24 cellular contexts compared by ENCODE assay signal in genomic region chr2:42201228-42201855, GRCh38. TPM values are rescaled to one million over a fixed set of nuclear protein-coding genes. Genes with fewer than 3 reads are reported as not detected.
DNase-seq lines count a peak whose midpoint lies in the region; ATAC-seq, FAIRE-seq and TF ChIP-seq lines count a peak whose summit lies in the region.
"Had no signal": no experiment of that assay in that cellular context is flagged by ENCODE, and none has a peak within 500 bp of the region (broad histone marks: within the 10 kb centered on the region; RNA-seq: fewer than 3 reads in every experiment).

No MANE protein-coding gene starts in this region.

- no peak overlapping the region for H3K14ac ChIP-seq in mesenchymal stem cell (ENCODE audit: low read length in 2 of 2)

- no peak overlapping the region for H2AK5ac ChIP-seq in mesenchymal stem cell (ENCODE audit: low read length, severe bottlenecking)

- intact Hi-C loops in HepG2 (cut with micrococcal nuclease; ENCODE audit: unreplicated experiment) = loop anchor here (5.0 kb wide), 1 partner anchor 36 kb away; no protein-coding TSS in a partner anchor
- intact Hi-C loops in right lobe of liver (cut with DNase I) = no loop called here

- DNase-seq in HepG2 (ENCODE audit: low spot score) (no peak), right lobe of liver (no peak), brain microvascular endothelial cell (no peak), mesenchymal stem cell (peak; percentile 50), G401 (ENCODE audit: low spot score) (no peak), COLO668 (lab: John Stamatoyannopoulos, UW; ENCODE audit: unreplicated experiment) (no peak), foreskin keratinocyte (no peak)
- DNase-seq: COR-L47, DMS79, H9, HFFc6, NCI-H1105 treated with DMSO at 0.1 percent for 48 hours, NCI-H2029 treated with DMSO at 0.1 percent for 48 hours, NCI-H345, NCI-H524, NCI-H82, OCI-M1 had no signal

- H3K4me3 ChIP-seq in HepG2 (replicated peaks in 1 of 3; ENCODE audit: insufficient read depth in 1 of 3, low read depth in 2 of 3, low read length in 3 of 3) (no peak overlapping the region), right lobe of liver (no peak overlapping the region), brain microvascular endothelial cell (ENCODE audit: low read depth, low read length) (no peak overlapping the region), mesenchymal stem cell (ENCODE audit: insufficient read depth in 1 of 2, low read depth in 1 of 2, low read length in 2 of 2) (no peak overlapping the region)
- H3K4me3 ChIP-seq: GM23248 had no signal

- H3K27ac ChIP-seq in HepG2 (ENCODE audit: extremely low read length, insufficient read depth, low read length) (peak overlapping the region; percentile 20), right lobe of liver (no peak overlapping the region), brain microvascular endothelial cell (peak overlapping the region; percentile 2), mesenchymal stem cell (ENCODE audit: low read length, poor library complexity, severe bottlenecking) (no peak overlapping the region), foreskin keratinocyte (no peak overlapping the region)
- H3K27ac ChIP-seq: 22Rv1 had no signal

- no peak overlapping the region for H3K4me3 Mint-ChIP-seq in stimulated activated memory B cell treated with anti-CD40 and anti-IgM and Interleukin-4, amounts not matched to agents 10 μg/mL and 1 μg/mL and 100 μg/mL, for 72 hours
- H3K4me3 Mint-ChIP-seq: CD14-positive monocyte, H9 had no signal

- H3K9ac ChIP-seq in HepG2 (ENCODE audit: insufficient read depth, low read depth, low read length) (no peak overlapping the region), mesenchymal stem cell (ENCODE audit: low read length) (no peak overlapping the region)
- H3K9ac ChIP-seq: GM23248 had no signal

- peak overlapping the region; percentile 16 for H3K27ac Mint-ChIP-seq in stimulated activated memory B cell treated with anti-CD40 and anti-IgM and Interleukin-4, amounts not matched to agents 10 μg/mL and 1 μg/mL and 100 μg/mL, for 72 hours

- H3K79me2 ChIP-seq in HepG2 (ENCODE audit: insufficient read depth, low read length) = peaks cover 98% of the 10 kb centered on the region

- no peak overlapping the region for H2BK5ac ChIP-seq in mesenchymal stem cell (ENCODE audit: low read depth, low read length, poor library complexity, severe bottlenecking)

- peaks cover 5 to 29% of the 10 kb centered on the region in 2 experiments for H3K36me3 ChIP-seq in HepG2 (replicated peaks in 1 of 2; ENCODE audit: control insufficient read depth in 1 of 2, insufficient read depth in 2 of 2, low read length in 2 of 2)
- H3K36me3 ChIP-seq in right lobe of liver = no peaks in the 10 kb centered on the region
- no peaks in the 10 kb centered on the region for H3K36me3 ChIP-seq in brain microvascular endothelial cell (replicated peaks)
- H3K36me3 ChIP-seq in mesenchymal stem cell (ENCODE audit: control insufficient read depth in 1 of 2, insufficient read depth in 2 of 2, low read depth in 1 of 2, low read length in 2 of 2) = no peaks in the 10 kb centered on the region

- peak overlapping the region; percentile 15; the same call in 1 of the 2 replicates for H3K4me2 ChIP-seq in HepG2 (ENCODE audit: low read depth, low read length)
- no peak overlapping the region for H3K4me2 ChIP-seq in mesenchymal stem cell (ENCODE audit: low read length, poor library complexity, severe bottlenecking)

- peaks cover 4% of the 10 kb centered on the region for H3K9me3 Mint-ChIP-seq in stimulated activated memory B cell treated with anti-CD40 and anti-IgM and Interleukin-4, amounts not matched to agents 10 μg/mL and 1 μg/mL and 100 μg/mL, for 72 hours
- H3K9me3 Mint-ChIP-seq: CD14-positive monocyte, HFFc6 had no signal

- no peak overlapping the region for H2BK12ac ChIP-seq in mesenchymal stem cell (ENCODE audit: low read length in 2 of 2)

- H4K20me1 ChIP-seq in HepG2 (ENCODE audit: insufficient read depth, low read length) = peaks cover 95% of the 10 kb centered on the region

- POLR2A ChIA-PET in HepG2 (lab: Yijun Ruan, JAX) = no interaction called here

- H3K18ac ChIP-seq in mesenchymal stem cell (ENCODE audit: low read depth in 1 of 2, low read length in 2 of 2) = no peak overlapping the region

- no peak for TF ChIP-seq RAD21 in HepG2 (CRISPR knock-in tag; IDR thresholded peaks at IDR 0.05)

- CTCF ChIA-PET in HepG2 (lab: Yijun Ruan, JAX; ENCODE audit: low intra/inter-chr PET ratio, low total read pairs) = no interaction called here

- peak; percentile 2; the same call in 1 of the 3 replicates for ATAC-seq in HepG2
- ATAC-seq in right lobe of liver = no peak
- no peak for ATAC-seq in stimulated activated memory B cell treated with anti-CD40 and anti-IgM and Interleukin-4, amounts not matched to agents 10 μg/mL and 1 μg/mL and 100 μg/mL, for 72 hours
- ATAC-seq in foreskin keratinocyte = no peak
- ATAC-seq: Right ventricle myocardium inferior had no signal

- H3K4me1 Mint-ChIP-seq in stimulated activated memory B cell treated with anti-CD40 and anti-IgM and Interleukin-4, amounts not matched to agents 10 μg/mL and 1 μg/mL and 100 μg/mL, for 72 hours = peaks cover 63% of the 10 kb centered on the region

- no peak overlapping the region for H3K23ac ChIP-seq in mesenchymal stem cell (ENCODE audit: low read length in 2 of 2)

- no peak overlapping the region for H2AFZ ChIP-seq in HepG2 (ENCODE audit: low read length)
- H2AFZ ChIP-seq in mesenchymal stem cell (ENCODE audit: low read depth, low read length) = no peak overlapping the region
- H2AFZ ChIP-seq: GM23248 had no signal

- H4K91ac ChIP-seq in mesenchymal stem cell (ENCODE audit: low read length) = no peak overlapping the region

- peaks cover 19% of the 10 kb centered on the region for H3K79me1 ChIP-seq in mesenchymal stem cell (replicated peaks; ENCODE audit: low read length, poor library complexity, severe bottlenecking)

- H2BK120ac ChIP-seq in mesenchymal stem cell (ENCODE audit: low read depth, low read length) = no peak overlapping the region

- H4K8ac ChIP-seq in mesenchymal stem cell (ENCODE audit: low read length) = no peak overlapping the region

- H3K27me3 ChIP-seq in HepG2 (ENCODE audit: control insufficient read depth in 1 of 2, insufficient read depth in 2 of 2, low read length in 2 of 2) (no peaks in the 10 kb centered on the region), right lobe of liver (no peaks in the 10 kb centered on the region), brain microvascular endothelial cell (replicated peaks) (no peaks in the 10 kb centered on the region), mesenchymal stem cell (ENCODE audit: control insufficient read depth in 1 of 2, insufficient read depth in 1 of 2, low read length in 2 of 2) (no peaks in the 10 kb centered on the region), foreskin keratinocyte (no peaks in the 10 kb centered on the region)

- H3K4me1 ChIP-seq in HepG2 (ENCODE audit: insufficient read depth, low read length) (peaks cover 100% of the 10 kb centered on the region), right lobe of liver (peaks cover 0 to 18% (median 7%) of the 10 kb centered on the region in 4 donors), mesenchymal stem cell (ENCODE audit: control insufficient read depth, insufficient read depth, low read depth, low read length) (peaks cover 3% of the 10 kb centered on the region), foreskin keratinocyte (no peaks in the 10 kb centered on the region)

- TF ChIP-seq EP300 in HepG2 (IDR thresholded peaks at IDR 0.05; ENCODE audit: low read depth in 2 of 2, low read length in 2 of 2) = no peak
- no peak for TF ChIP-seq EP300 in HepG2 (CRISPR knock-in tag; IDR thresholded peaks at IDR 0.05; ENCODE audit: borderline replicate concordance)

- 71% methylated on average over 4 of the region's 4 CpGs for WGBS in HepG2 (ENCODE audit: low lambda C conversion rate)
- 84% methylated on average over 4 of the region's 4 CpGs for WGBS in right lobe of liver (ENCODE audit: insufficient coverage, low coverage, low lambda C conversion rate, missing lambda C conversion rate)
- WGBS in mesenchymal stem cell = 79% methylated on average over 4 of the region's 4 CpGs

- in situ Hi-C loops in HepG2 (cut with HindIII; ENCODE audit: extremely low pct_ligation_motif_present, low pct_unique_long_range_greater_than_20kb) (no loop called here), brain microvascular endothelial cell (cut with HindIII; ENCODE audit: low pct_ligation_motif_present, low sequenced_read_pairs) (no loop called here), G401 (cut with HindIII; ENCODE audit: low sequenced_read_pairs) (no loop called here)

- H3K9me3 ChIP-seq in HepG2 (ENCODE audit: low read length) (no peaks in the 10 kb centered on the region), right lobe of liver (no peaks in the 10 kb centered on the region), mesenchymal stem cell (ENCODE audit: control insufficient read depth, low read length) (no peaks in the 10 kb centered on the region)

- no peak overlapping the region for H3K4ac ChIP-seq in mesenchymal stem cell (ENCODE audit: low read depth in 1 of 2, low read length in 2 of 2)

- no peak for FAIRE-seq in HepG2 (lab: Jason Lieb, UNC)
- FAIRE-seq: GM12891, RCC 7860 had no signal

- TF ChIP-seq POLR2A in HepG2 (IDR thresholded peaks at IDR 0.05; ENCODE audit: insufficient read depth in 1 of 2, low read depth in 2 of 2, low read length in 2 of 2) (no peak), right lobe of liver (IDR thresholded peaks at IDR 0.05) (no peak)

- no TSS peak for BruUV-seq in HepG2 (replicated peaks; lab: Mats Ljungman, UMichigan)

- no peak overlapping the region for H2BK15ac ChIP-seq in mesenchymal stem cell (ENCODE audit: low read depth, poor library complexity, severe bottlenecking)

- TF ChIP-seq CTCF in HepG2 (CRISPR knock-in tag; IDR thresholded peaks at IDR 0.05) (no peak), right lobe of liver (IDR thresholded peaks at IDR 0.05) (no peak), brain microvascular endothelial cell (IDR thresholded peaks at IDR 0.05; ENCODE audit: low read depth, low read length, missing control alignments) (no peak), foreskin keratinocyte (conservative IDR thresholded peaks at IDR 0.05) (no peak)

- no peaks in the 10 kb centered on the region for H3K27me3 Mint-ChIP-seq in stimulated activated memory B cell treated with anti-CD40 and anti-IgM and Interleukin-4, amounts not matched to agents 10 μg/mL and 1 μg/mL and 100 μg/mL, for 72 hours

- H3K36me3 Mint-ChIP-seq in stimulated activated memory B cell treated with anti-CD40 and anti-IgM and Interleukin-4, amounts not matched to agents 10 μg/mL and 1 μg/mL and 100 μg/mL, for 72 hours = peaks cover 19% of the 10 kb centered on the region

RNA-seq across cellular contexts. Expression of gene EML4, which starts 32.2 kb away (rescaled TPM):
- total RNA-seq in HepG2 (2016; rRNA removed; fragmentation: Illumina TruSeq; extraction: Trizol) = 243 and 362 TPM in 2 replicates
- 33.1 and 38.2 TPM in 2 replicates for total RNA-seq in HepG2 (2016; cell fraction: cytosol; rRNA removed; fragmentation: Illumina TruSeq; extraction: Trizol; ENCODE audit: low read depth)
- total RNA-seq in HepG2 (2016; cell fraction: insoluble cytoplasmic fraction; rRNA removed; fragmentation: Illumina TruSeq; extraction: Trizol) = 236 and 353 TPM in 2 replicates
- 84.2 and 89.8 TPM in 2 replicates for total RNA-seq in HepG2 (2016; cell fraction: membrane; rRNA removed; fragmentation: Illumina TruSeq; extraction: Trizol)
- total RNA-seq in HepG2 (2016; cell fraction: nucleus; rRNA removed; fragmentation: Illumina TruSeq; extraction: Trizol) = 261 and 283 TPM in 2 replicates
- polyA plus RNA-seq in HepG2 (2011; rRNA removed) = 355 and 476 TPM in 2 replicates
- polyA plus RNA-seq in HepG2 (2011; cell fraction: cytosol; rRNA removed) = 199 and 296 TPM in 2 replicates
- 364 and 369 TPM in 2 replicates for polyA plus RNA-seq in HepG2 (2011; cell fraction: nucleus; rRNA removed)
- polyA plus RNA-seq in HepG2 (2012) = 244 and 400 TPM in 2 replicates
- polyA plus RNA-seq in HepG2 (2016; cell fraction: cytosol; fragmentation: Illumina TruSeq; extraction: Trizol; ENCODE audit: low read depth) = 6.9 and 8.0 TPM in 2 replicates
- 247 and 266 TPM in 2 replicates for polyA plus RNA-seq in HepG2 (2016; cell fraction: insoluble cytoplasmic fraction; fragmentation: Illumina TruSeq; extraction: Trizol; ENCODE audit: low read depth)
- polyA plus RNA-seq in HepG2 (2016; cell fraction: membrane; fragmentation: Illumina TruSeq; extraction: Trizol; ENCODE audit: low read depth) = 32.1 and 33.7 TPM in 2 replicates
- 219 and 231 TPM in 2 replicates for polyA plus RNA-seq in HepG2 (2016; cell fraction: nucleus; fragmentation: Illumina TruSeq; extraction: Trizol; ENCODE audit: insufficient read depth, low read depth)
- 36.9 and 556 TPM in 2 replicates for polyA minus RNA-seq in HepG2 (2011; rRNA and poly(A)+ RNA removed; ENCODE audit: low replicate concordance)
- polyA minus RNA-seq in HepG2 (2011; cell fraction: cytosol; rRNA and poly(A)+ RNA removed) = 400 and 421 TPM in 2 replicates
- 1,279 and 1,350 TPM in 2 replicates for polyA minus RNA-seq in HepG2 (2011; cell fraction: nucleus; rRNA and poly(A)+ RNA removed)
- 10 to 100 TPM; 28.3 to 55.7 (median 36.7) TPM for total RNA-seq in right lobe of liver
- polyA plus RNA-seq in mesenchymal stem cell (2013, experiment 1 of 2) = 24.9 TPM
- polyA plus RNA-seq in mesenchymal stem cell (2013, experiment 2 of 2) = 24.4 TPM
- 116 and 156 TPM in 2 replicates for total RNA-seq in G401 (2014; rRNA removed; shearing (Covaris generic))
- 32.9 and 35.4 TPM in 2 replicates for total RNA-seq in foreskin keratinocyte
- polyA plus RNA-seq in foreskin keratinocyte = 8.6 and 9.8 TPM in 2 replicates

Comparison
In these comparisons a context has a peak if more than half of its experiments do, and no peak if none do; other contexts are left out.
1. H3K27ac ChIP-seq: peak in HepG2 (single experiment) and brain microvascular endothelial cell (single experiment); none in right lobe of liver (0 of 3), mesenchymal stem cell (single experiment) and foreskin keratinocyte (single experiment).